In genomic region chr12:52191841-52192791, GRCh38 we compare ENCODE assay signal across 9 cellular contexts. TPM values are rescaled to one million over a fixed set of nuclear protein-coding genes. Genes with fewer than 3 reads are reported as not detected.
A peak's percentile ranks its signal among the peaks of the same experiment; 100 is the strongest.
DNase-seq lines count a peak whose midpoint lies in the region; ATAC-seq, FAIRE-seq and TF ChIP-seq lines count a peak whose summit lies in the region.
"Had no signal": no experiment of that assay in that cellular context is flagged by ENCODE, and none has a peak within 500 bp of the region (broad histone marks: within the 10 kb centered on the region; RNA-seq: fewer than 3 reads in every experiment).

Gene KRT80 (minus strand): TSS chr12:52192014. CDS start chr12:52191902, 112 bp downstream.

- no peaks in the 10 kb centered on the region for H3K36me3 ChIP-seq in heart left ventricle
- H3K36me3 ChIP-seq in gastrocnemius medialis = no peaks in the 10 kb centered on the region

- no peak for TF ChIP-seq CTCF in heart left ventricle (IDR thresholded peaks at IDR 0.05)
- no peak for TF ChIP-seq CTCF in gastrocnemius medialis (IDR thresholded peaks at IDR 0.05 in 4 of 5, conservative IDR thresholded peaks at IDR 0.05 in 1 of 5)

- 57 to 77% (median 73%) methylated on average over 14 to 20 of the region's 20 CpGs for WGBS in heart left ventricle, 4 donors

- H3K27me3 ChIP-seq in heart left ventricle (no peaks in the 10 kb centered on the region), gastrocnemius medialis (no peaks in the 10 kb centered on the region)

- ATAC-seq in heart left ventricle = peak; percentile 90 to 96 (median 93)
- peak; percentile 94 to 95 for ATAC-seq in gastrocnemius medialis
- no peak for ATAC-seq in GM18873 (IDR thresholded peaks at IDR 0.05; ENCODE audit: low FRiP score, unreplicated experiment)

- no peak within 1 kb of the TSS for H3K4me3 ChIP-seq in heart left ventricle
- H3K4me3 ChIP-seq in gastrocnemius medialis = no peak within 1 kb of the TSS

- no peak for TF ChIP-seq POLR2A in heart left ventricle (IDR thresholded peaks at IDR 0.05)
- no peak for TF ChIP-seq POLR2A in gastrocnemius medialis (IDR thresholded peaks at IDR 0.05)
- no peak for TF ChIP-seq POLR2A in GM12892 (IDR thresholded peaks at IDR 0.05; ENCODE audit: low read depth, low read length)

- H3K4me1 ChIP-seq in heart left ventricle = peaks cover 0 to 48% (median 32%) of the 10 kb centered on the region in 12 donors
- peaks cover 10 to 18% of the 10 kb centered on the region in 2 donors for H3K4me1 ChIP-seq in gastrocnemius medialis

- no peak within 1 kb of the TSS for H3K27ac Mint-ChIP-seq in activated naive CD8-positive, alpha-beta T cell treated with anti-CD3 and anti-CD28 coated beads for 36 hours
- H3K27ac Mint-ChIP-seq: memory B cell had no signal

- no peaks in the 10 kb centered on the region for H3K27me3 Mint-ChIP-seq in activated naive CD8-positive, alpha-beta T cell treated with anti-CD3 and anti-CD28 coated beads for 36 hours

- no peaks in the 10 kb centered on the region for H3K36me3 Mint-ChIP-seq in activated naive CD8-positive, alpha-beta T cell treated with anti-CD3 and anti-CD28 coated beads for 36 hours
- H3K36me3 Mint-ChIP-seq: memory B cell had no signal

- intact Hi-C loops in heart left ventricle (cut with DNase I) = no loop called here
- intact Hi-C loops in gastrocnemius medialis (cut with DNase I; ENCODE audit: low total_unique reads) = no loop called here

- no peak for FAIRE-seq in GM12892 (lab: Jason Lieb, UNC)

- peak within 1 kb of the TSS in 8 of 12 donors; percentile 10 to 67 (median 37) for H3K27ac ChIP-seq in heart left ventricle
- peak within 1 kb of the TSS in 2 of 4 donors; percentile 10 to 49 for H3K27ac ChIP-seq in gastrocnemius medialis

- no peaks in the 10 kb centered on the region for H3K9me3 Mint-ChIP-seq in activated naive CD8-positive, alpha-beta T cell treated with anti-CD3 and anti-CD28 coated beads for 36 hours
- H3K9me3 Mint-ChIP-seq: memory B cell had no signal

- H3K4me1 Mint-ChIP-seq in activated naive CD8-positive, alpha-beta T cell treated with anti-CD3 and anti-CD28 coated beads for 36 hours = peaks cover 1% of the 10 kb centered on the region
- H3K4me1 Mint-ChIP-seq: memory B cell had no signal

- H3K9me3 ChIP-seq in heart left ventricle (no peaks in the 10 kb centered on the region), gastrocnemius medialis (no peaks in the 10 kb centered on the region)

- DNase-seq in EL = peak; percentile 99
- peak; percentile 19 for DNase-seq in NCI-H187 treated with DMSO at 0.1 percent for 48 hours (lab: John Stamatoyannopoulos, UW)
- peak; percentile 20 for DNase-seq in activated naive CD8-positive, alpha-beta T cell treated with anti-CD3 and anti-CD28 coated beads for 36 hours
- peak; percentile 82 to 90 (median 88) for DNase-seq in heart left ventricle
- peak; percentile 68 to 75 for DNase-seq in gastrocnemius medialis
- DNase-seq in putamen (ENCODE audit: low spot score) = no peak
- no peak for DNase-seq in GM12892 (ENCODE audit: insufficient read length)

- no peak within 1 kb of the TSS for H3K4me3 Mint-ChIP-seq in activated naive CD8-positive, alpha-beta T cell treated with anti-CD3 and anti-CD28 coated beads for 36 hours
- H3K4me3 Mint-ChIP-seq: memory B cell had no signal

- in situ Hi-C loops in gastrocnemius medialis (cut with MboI; ENCODE audit: low sequenced_read_pairs in 4 of 4) = no loop called here

RNA-seq across cellular contexts. Expression of gene KRT80, which starts in this region (rescaled TPM):
- not detected for total RNA-seq in activated naive CD8-positive, alpha-beta T cell treated with anti-CD3 and anti-CD28 coated beads for 36 hours
- total RNA-seq in heart left ventricle (1 to 10 TPM in 2 of 9 donors, under 1 TPM in 5, not detected in 2; 0.15 to 1.2 (median 0.24) TPM), gastrocnemius medialis (under 1 TPM in 2 of 4 donors, not detected in 2; 0.13 to 0.26 TPM)
- under 1 TPM; 0.08 to 0.72 TPM for polyA plus RNA-seq in heart left ventricle
- polyA plus RNA-seq in GM12892 (2012; ENCODE audit: missing spikeins) = not detected

Comparison
In these comparisons a context has a peak if more than half of its experiments do, and no peak if none do; other contexts are left out.
1. Peak in DNase-seq in activated naive CD8-positive, alpha-beta T cell treated with anti-CD3 and anti-CD28 coated beads for 36 hours; RNA of the gene not detected or under 1 TPM.
2. Peak in DNase-seq and ATAC-seq in gastrocnemius medialis; RNA of the gene not detected or under 1 TPM.
3. DNase-seq: peak in EL (single experiment), NCI-H187 treated with DMSO at 0.1 percent for 48 hours (single experiment) and heart left ventricle (5 of 5); none in putamen (single experiment) and GM12892 (single experiment).